9 cellular contexts compared by ENCODE assay signal in genomic region chrX:70410921-70411320, GRCh38. TPM values are rescaled to one million over a fixed set of nuclear protein-coding genes. Genes with fewer than 3 reads are reported as not detected.
"Had no signal": no experiment of that assay in that cellular context is flagged by ENCODE, and none has a peak within 500 bp of the region (broad histone marks: within the 10 kb centered on the region; RNA-seq: fewer than 3 reads in every experiment).

No MANE protein-coding gene starts in this region.

- H3K4me2 ChIP-seq: KMS-11 had no signal

- H3K9ac ChIP-seq: KMS-11 had no signal

- H3K27ac Mint-ChIP-seq: IgD-negative memory B cell had no signal

- H3K27ac ChIP-seq: HL-60, KMS-11 had no signal

- DNase-seq: IMR-90, KBM-7, KG1 had no signal

- ATAC-seq: HepG2, K562 had no signal

- H3K9me3 Mint-ChIP-seq: IgD-negative memory B cell had no signal

- H3K4me3 ChIP-seq: K562 had no signal

- H3K36me3 Mint-ChIP-seq: IgD-negative memory B cell had no signal

- FAIRE-seq: HepG2, K562 had no signal

RNA-seq across cellular contexts. Expression of gene GDPD2, which starts 12.2 kb away (rescaled TPM):
- total RNA-seq: HT-29, IMR-90, K562 had no signal
- polyA plus RNA-seq: IgD-negative memory B cell, IMR-90, K562 had no signal
